ENCODE assay signal across 14 cellular contexts in genomic region chr3:97952280-97952679, GRCh38. TPM values are rescaled to one million over a fixed set of nuclear protein-coding genes. Genes with fewer than 3 reads are reported as not detected.
DNase-seq lines count a peak whose midpoint lies in the region; ATAC-seq and TF ChIP-seq lines count a peak whose summit lies in the region.
"Had no signal": no experiment of that assay in that cellular context is flagged by ENCODE, and none has a peak within 500 bp of the region (broad histone marks: within the 10 kb centered on the region; RNA-seq: fewer than 3 reads in every experiment).

No MANE protein-coding gene starts in this region.

- H3K4me3 ChIP-seq in adrenal gland (no peak overlapping the region), right atrium auricular region (no peak overlapping the region), stomach (no peak overlapping the region)

- TF ChIP-seq EP300 in stomach (IDR thresholded peaks at IDR 0.05) = no peak

- DNase-seq in HCEC 1CT (peak; percentile 94), adrenal gland (peak in 6 of 7 donors; percentile 65 to 79 (median 73)), right atrium auricular region (ENCODE audit: low spot score) (peak; percentile 80), stomach (peak; percentile 32), NCI-H1092 treated with DMSO at 0.1 percent for 48 hours (lab: John Stamatoyannopoulos, UW) (no peak)
- DNase-seq: activated CD8-positive, alpha-beta T cell treated with anti-CD3 and anti-CD28 coated beads for 36 hours; natural killer cell; NCI-H2029 treated with DMSO at 0.1 percent for 48 hours; NK-92 treated with Interleukin-12 subunit alpha and Interleukin-12 subunit beta, amount 100 ng/mL, for 24 hours; T-helper 1 cell had no signal

- H3K36me3 ChIP-seq in adrenal gland (replicated peaks in 1 of 2) (peaks cover 0 to 40% of the 10 kb centered on the region in 2 donors), right atrium auricular region (peaks cover 41% of the 10 kb centered on the region), stomach (peaks cover 12 to 82% (median 79%) of the 10 kb centered on the region in 4 donors)

- H3K27ac ChIP-seq in adrenal gland = peak overlapping the region in 2 of 5 donors; percentile 0 to 51
- no peak overlapping the region for H3K27ac ChIP-seq in right atrium auricular region
- peak overlapping the region in 4 of 5 donors; percentile 15 to 62 (median 50) for H3K27ac ChIP-seq in stomach

- WGBS in adrenal gland, 4 donors = 62 to 77% (median 68%) methylated on average over 3 of the region's 3 CpGs
- 87 to 93% (median 90%) methylated on average over 3 of the region's 3 CpGs for WGBS in stomach, 5 donors

- TF ChIP-seq CTCF in adrenal gland (IDR thresholded peaks at IDR 0.05) = no peak
- no peak for TF ChIP-seq CTCF in right atrium auricular region (IDR thresholded peaks at IDR 0.05)
- TF ChIP-seq CTCF in stomach (IDR thresholded peaks at IDR 0.05) = no peak

- H3K4me1 ChIP-seq in adrenal gland (replicated peaks in 1 of 2) (peaks cover 0 to 11% of the 10 kb centered on the region in 2 donors), right atrium auricular region (no peaks in the 10 kb centered on the region), stomach (peaks cover under 1 to 12% (median 5%) of the 10 kb centered on the region in 4 donors)

- no peak for ATAC-seq in HG03457 (IDR thresholded peaks at IDR 0.05; ENCODE audit: unreplicated experiment)
- ATAC-seq in HG02610 (IDR thresholded peaks at IDR 0.05; ENCODE audit: unreplicated experiment) = no peak
- ATAC-seq in HG03025 (IDR thresholded peaks at IDR 0.05; ENCODE audit: low FRiP score, unreplicated experiment) = no peak
- ATAC-seq: activated CD8-positive, alpha-beta T cell treated with anti-CD3 and anti-CD28 coated beads for 36 hours; activated naive CD4-positive, alpha-beta T cell treated with anti-CD3 and anti-CD28 coated beads, Interleukin-2, amount 50 U/mL, for 72 hours; natural killer cell had no signal

- TF ChIP-seq POLR2A in adrenal gland (IDR thresholded peaks at IDR 0.05) = no peak
- no peak for TF ChIP-seq POLR2A in stomach (IDR thresholded peaks at IDR 0.05)

- intact Hi-C loops in adrenal gland (cut with DNase I) = no loop called here
- intact Hi-C loops in stomach (cut with DNase I; ENCODE audit: low total_unique reads) = no loop called here

- no peaks in the 10 kb centered on the region for H3K9me3 ChIP-seq in adrenal gland (replicated peaks in 1 of 3)
- H3K9me3 ChIP-seq in right atrium auricular region = no peaks in the 10 kb centered on the region
- no peaks in the 10 kb centered on the region for H3K9me3 ChIP-seq in stomach

- H3K27me3 ChIP-seq in adrenal gland = no peaks in the 10 kb centered on the region
- H3K27me3 ChIP-seq in right atrium auricular region = no peaks in the 10 kb centered on the region
- no peaks in the 10 kb centered on the region for H3K27me3 ChIP-seq in stomach

RNA-seq across cellular contexts. Expression of gene RIOX2, which starts 20.0 kb away (rescaled TPM):
- total RNA-seq in adrenal gland (10 to 100 TPM in 7 of 8 donors, 1 to 10 TPM in 1; 8.4 to 27.9 (median 19.5) TPM), right atrium auricular region (10 to 100 TPM in 1 of 2 donors, 1 to 10 TPM in 1; 9.5 to 13.6 TPM), stomach (10 to 100 TPM in 4 of 5 donors, under 1 TPM in 1; 0.58 to 28.1 (median 16.3) TPM)
- polyA plus RNA-seq in adrenal gland (10 to 100 TPM in 2 of 3 donors, 1 to 10 TPM in 1; 10.0 to 48.0 (median 12.8) TPM), stomach (10 to 100 TPM; 13.0 to 18.8 (median 17.7) TPM)

Comparison
In these comparisons a context has a peak if more than half of its experiments do, and no peak if none do; other contexts are left out.
1. H3K27ac ChIP-seq: peak in stomach (4 of 5); none in right atrium auricular region (0 of 2).